Comparison of ENCODE assay signal across 8 cellular contexts in the genomic region with DNA sequence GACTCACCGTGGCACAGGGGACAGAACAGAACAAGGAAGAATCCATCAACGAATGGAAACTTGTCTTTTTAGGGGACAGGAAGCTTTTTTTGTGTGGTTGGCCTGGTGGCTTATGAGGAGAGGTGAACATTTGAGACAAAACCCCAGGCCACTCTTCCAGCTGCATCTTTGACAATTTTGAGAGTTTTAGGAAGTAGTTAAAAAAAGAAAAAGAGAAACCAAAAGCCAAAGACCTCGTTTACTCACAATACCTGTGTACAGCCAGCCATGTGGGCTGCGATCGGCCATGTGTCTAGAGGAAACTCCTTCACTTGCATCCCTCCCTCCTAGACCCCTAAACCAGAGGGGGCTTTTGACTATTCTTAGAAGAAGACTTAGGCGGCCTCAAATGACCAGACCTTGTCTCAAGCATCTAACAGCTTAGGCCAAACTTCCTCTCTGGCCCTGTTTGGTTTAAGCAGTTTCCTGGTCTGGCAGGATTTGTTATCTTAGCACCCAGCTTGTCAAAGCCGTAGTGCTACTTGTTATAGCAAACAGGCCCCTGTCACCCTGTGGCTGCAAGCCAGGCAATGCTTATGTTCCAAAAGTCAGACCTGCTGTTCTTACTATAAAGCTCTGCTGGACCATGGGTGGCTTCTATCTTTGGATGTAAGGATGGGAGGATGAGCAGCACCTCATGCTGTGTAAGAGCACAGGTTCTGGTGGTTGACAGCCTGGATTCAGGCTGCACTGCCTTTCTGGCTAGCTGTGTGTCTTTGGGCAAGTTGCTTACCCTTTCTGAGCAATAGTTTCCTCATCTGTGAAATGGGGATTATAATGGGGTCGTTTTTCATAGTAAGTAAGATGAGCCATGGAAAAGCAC. TPM values are rescaled to one million over a fixed set of nuclear protein-coding genes. Genes with fewer than 3 reads are reported as not detected.
A peak's percentile ranks its signal among the peaks of the same experiment; 100 is the strongest.
DNase-seq lines count a peak whose midpoint lies in the region; ATAC-seq, FAIRE-seq and TF ChIP-seq lines count a peak whose summit lies in the region.

No MANE protein-coding gene starts in this region.

- H2AFZ ChIP-seq in astrocyte (ENCODE audit: low read depth, low read length) = no peak overlapping the region

- no peaks in the 10 kb centered on the region for H3K27me3 Mint-ChIP-seq in astrocyte (ENCODE audit: low read depth, unreplicated experiment)

- peaks cover 41% of the 10 kb centered on the region for H3K4me1 Mint-ChIP-seq in astrocyte (ENCODE audit: low read depth, unreplicated experiment)

- TF ChIP-seq CTCF in astrocyte (IDR thresholded peaks at IDR 0.05; ENCODE audit: insufficient read depth, low read depth, low read length) = no peak
- no peak for TF ChIP-seq CTCF in pancreas (IDR thresholded peaks at IDR 0.05)

- no peaks in the 10 kb centered on the region for H3K9me3 Mint-ChIP-seq in astrocyte (ENCODE audit: unreplicated experiment)

- peak; percentile 46 for ATAC-seq in GM18517 (IDR thresholded peaks at IDR 0.05; ENCODE audit: unreplicated experiment)
- ATAC-seq in HG02981 (IDR thresholded peaks at IDR 0.05; ENCODE audit: unreplicated experiment) = peak; percentile 31
- ATAC-seq in pancreas = peak; percentile 65 to 83 (median 78)

- H4K20me1 ChIP-seq in astrocyte (ENCODE audit: insufficient read depth, low read length) = peaks cover 96% of the 10 kb centered on the region

- H3K36me3 Mint-ChIP-seq in astrocyte (ENCODE audit: low read depth, unreplicated experiment) = peaks cover 4% of the 10 kb centered on the region

- H3K4me3 Mint-ChIP-seq in astrocyte (ENCODE audit: unreplicated experiment) = no peak overlapping the region

- H3K27ac ChIP-seq in astrocyte (ENCODE audit: low read depth, low read length) (no peak overlapping the region), pancreas (peak overlapping the region in 3 of 4 donors; percentile 28 to 65 (median 65))

- WGBS in pancreas, 2 donors = 37 to 43% methylated on average over 8 of the region's 8 CpGs

- FAIRE-seq in astrocyte (lab: Jason Lieb, UNC) (no peak), pancreas (lab: Jason Lieb, UNC) (no peak)

- H3K4me1 ChIP-seq in astrocyte (ENCODE audit: insufficient read depth, low read length) (peaks cover 24% of the 10 kb centered on the region), pancreas (peaks cover 12 to 22% (median 15%) of the 10 kb centered on the region in 3 donors)

- H3K79me2 ChIP-seq in astrocyte (ENCODE audit: insufficient read depth, low read length) = peaks cover 97% of the 10 kb centered on the region

- H3K4me3 ChIP-seq in astrocyte (ENCODE audit: insufficient read depth, low read depth, low read length) (no peak overlapping the region), pancreas (no peak overlapping the region)

- H3K27ac Mint-ChIP-seq in astrocyte (ENCODE audit: unreplicated experiment) = peak overlapping the region; percentile 5

- no peak overlapping the region for H3K9ac ChIP-seq in astrocyte (ENCODE audit: low read length)

- intact Hi-C loops in pancreas (cut with DNase I) = loop anchor here in 1 of 3 donors (10.0 kb wide), 1 partner anchor 59 kb away; no protein-coding TSS in a partner anchor

- H3K9me3 ChIP-seq in astrocyte (ENCODE audit: insufficient read depth, low read depth, low read length) = no peaks in the 10 kb centered on the region
- no peaks in the 10 kb centered on the region for H3K9me3 ChIP-seq in pancreas

- no peak overlapping the region for H3K4me2 ChIP-seq in astrocyte (ENCODE audit: low read length)

- DNase-seq in T-helper 1 cell (peak; percentile 34 to 83 (median 56)), astrocyte (ENCODE audit: low read depth) (no peak), pancreas (peak in 5 of 6 donors; percentile 65 to 77 (median 67)), AG08396 (ENCODE audit: low spot score) (no peak), NCI-H2196 (lab: John Stamatoyannopoulos, UW; ENCODE audit: unreplicated experiment) (no peak), Ammon's horn (ENCODE audit: low spot score) (no peak)

- H3K36me3 ChIP-seq in astrocyte (ENCODE audit: insufficient read depth, low read length) (no peaks in the 10 kb centered on the region), pancreas (no peaks in the 10 kb centered on the region)

- H3K27me3 ChIP-seq in astrocyte (ENCODE audit: insufficient read depth, low read length) (no peaks in the 10 kb centered on the region), pancreas (no peaks in the 10 kb centered on the region)

RNA-seq across cellular contexts. Expression of gene KSR1, which starts 17.7 kb away (rescaled TPM):
- total RNA-seq in astrocyte (85.2 and 90.2 TPM in 2 replicates), pancreas (100 to 1,000 TPM in 4 of 6 donors, 10 to 100 TPM in 2; 68.2 to 134 (median 103) TPM)
- 100 to 1,000 TPM in 1 of 2 donors, 10 to 100 TPM in 1; 98.3 to 139 TPM for polyA plus RNA-seq in pancreas

Comparison
In these comparisons a context has a peak if more than half of its experiments do, and no peak if none do; other contexts are left out.
1. DNase-seq: peak in T-helper 1 cell (5 of 5) and pancreas (5 of 6); none in astrocyte (single experiment), AG08396 (single experiment), NCI-H2196 (single experiment) and Ammon's horn (single experiment).
2. Peak in every context shown above with its lines, with median percentiles within 50 percentile points of each other: ATAC-seq.